20 cellular contexts compared by ENCODE assay signal in genomic region chr7:1926908-1927306, GRCh38.
DNase-seq lines count a peak whose midpoint lies in the region; ATAC-seq and TF ChIP-seq lines count a peak whose summit lies in the region.
"Had no signal": no experiment of that assay in that cellular context is flagged by ENCODE, and none has a peak within 500 bp of the region (broad histone marks: within the 10 kb centered on the region; RNA-seq: fewer than 3 reads in every experiment).

No MANE protein-coding gene starts in this region.

- H3K36me3 ChIP-seq in BLaER1 treated with 17β-estradiol and CSF1 and Interleukin-3, amounts not matched to agents 10 nM and 100 nM: peaks cover 3 to 17% (median 7%) of the 10 kb centered on the region in 11 experiments; a peak in 20 of 22 replicates
- peaks cover 7% of the 10 kb centered on the region; the same call in 1 of the 2 replicates for H3K36me3 ChIP-seq in DOHH2 (ENCODE audit: control insufficient read depth, low read length)
- H3K36me3 ChIP-seq: right lobe of liver had no signal

- H3K36me3 Mint-ChIP-seq in effector memory CD8-positive, alpha-beta T cell (ENCODE audit: insufficient read depth): peaks cover 7% of the 10 kb centered on the region

- H4K20me1 ChIP-seq in BLaER1 treated with 17β-estradiol and CSF1 and Interleukin-3, amounts not matched to agents 10 nM and 100 nM: peaks cover 53 to 80% (median 73%) of the 10 kb centered on the region in 11 experiments; a peak in 20 of 22 replicates
- no peaks in the 10 kb centered on the region for H4K20me1 ChIP-seq in DOHH2 (ENCODE audit: control insufficient read depth, insufficient read depth, low read depth, low read length)

- peak overlapping the region in 3 of 11 experiments; percentile 1 to 72 (median 58); a peak in 5 of 22 replicates for H3K9ac ChIP-seq in BLaER1 treated with 17β-estradiol and CSF1 and Interleukin-3, amounts not matched to agents 10 nM and 100 nM
- H3K9ac ChIP-seq: SK-N-SH had no signal

- H3K4me2 ChIP-seq in BLaER1 treated with 17β-estradiol and CSF1 and Interleukin-3, amounts not matched to agents 10 nM and 100 nM: peak overlapping the region; percentile 40 to 99 (median 98); a peak in 21 of 22 replicates
- peak overlapping the region; percentile 55 for H3K4me2 ChIP-seq in DOHH2 (ENCODE audit: low read length)
- H3K4me2 ChIP-seq: SK-N-SH had no signal

- TF ChIP-seq CTCF in DOHH2 (IDR thresholded peaks at IDR 0.05; ENCODE audit: low read depth, low read length, poor library complexity, severe bottlenecking): no peak

- H3K4me1 Mint-ChIP-seq in effector memory CD8-positive, alpha-beta T cell (ENCODE audit: low read depth in 2 of 2): peaks cover 50 to 59% of the 10 kb centered on the region in 2 donors

- H3K27ac ChIP-seq in BLaER1 treated with 17β-estradiol and CSF1 and Interleukin-3, amounts not matched to agents 10 nM and 100 nM: peak overlapping the region in 2 of 11 experiments; percentile 86; a peak in 3 of 22 replicates
- peak overlapping the region; percentile 75 for H3K27ac ChIP-seq in DOHH2 (ENCODE audit: low read depth, low read length)
- H3K27ac ChIP-seq: heart right ventricle, right lobe of liver, testis had no signal

- intact Hi-C loops in posterior cingulate gyrus (cut with DNase I): no loop called here

- peak overlapping the region; percentile 10 to 72 for H3K27ac Mint-ChIP-seq in effector memory CD8-positive, alpha-beta T cell

- H3K79me2 ChIP-seq in DOHH2 (ENCODE audit: control insufficient read depth, low read length): peaks cover 16% of the 10 kb centered on the region

- no peaks in the 10 kb centered on the region for H3K9me3 Mint-ChIP-seq in effector memory CD8-positive, alpha-beta T cell
- H3K9me3 Mint-ChIP-seq: immature natural killer cell had no signal

- H3F3A ChIP-seq in DOHH2 (ENCODE audit: control insufficient read depth, insufficient read depth): peaks cover 14% of the 10 kb centered on the region

- DNase-seq in SHP77 (lab: John Stamatoyannopoulos, UW) (peak; percentile 36 to 41), NCI-H1694 treated with DMSO at 0.1 percent for 48 hours (lab: John Stamatoyannopoulos, UW) (no peak), posterior cingulate gyrus (no peak), T-helper 1 cell (no peak)
- no peak for DNase-seq in effector memory CD8-positive, alpha-beta T cell
- DNase-seq: activated naive CD4-positive, alpha-beta T cell treated with Interleukin-2 at 50 U/mL for 16 hours; activated T-cell treated with anti-CD3 and anti-CD28 coated beads for 4 hours; heart right ventricle; immature natural killer cell; left ventricle myocardium superior; NCI-H1436 treated with DMSO at 0.1 percent for 48 hours; NCI-H2171 treated with DMSO at 0.1 percent for 48 hours; right lobe of liver; SK-N-SH; stimulated activated CD4-positive, alpha-beta T cell treated with anti-CD3 and anti-CD28 coated beads, Interleukin-15, amount 100 ng/mL, for 24 hours; testis had no signal

- H3K27me3 Mint-ChIP-seq in effector memory CD8-positive, alpha-beta T cell: no peaks in the 10 kb centered on the region

- peaks cover 0 to 51% (median 5%) of the 10 kb centered on the region in 11 experiments; a peak in 10 of 22 replicates for H3K27me3 ChIP-seq in BLaER1 treated with 17β-estradiol and CSF1 and Interleukin-3, amounts not matched to agents 10 nM and 100 nM
- H3K27me3 ChIP-seq in DOHH2 (ENCODE audit: control insufficient read depth, low read length): no peaks in the 10 kb centered on the region
- H3K27me3 ChIP-seq: heart right ventricle, right lobe of liver, testis had no signal

- H3K9me3 ChIP-seq in BLaER1 treated with 17β-estradiol and CSF1 and Interleukin-3, amounts not matched to agents 10 nM and 100 nM (replicated peaks in 1 of 11): no peaks in the 10 kb centered on the region
- peaks cover 8% of the 10 kb centered on the region; the same call in 1 of the 2 replicates for H3K9me3 ChIP-seq in DOHH2 (ENCODE audit: control insufficient read depth, insufficient read depth, low read length)
- H3K9me3 ChIP-seq: heart right ventricle, right lobe of liver, SK-N-SH, testis had no signal

- no peak overlapping the region for H3K4me3 ChIP-seq in BLaER1 treated with 17β-estradiol and CSF1 and Interleukin-3, amounts not matched to agents 10 nM and 100 nM
- H3K4me3 ChIP-seq in DOHH2 (ENCODE audit: low read length): peak overlapping the region; percentile 32
- H3K4me3 ChIP-seq: heart right ventricle, right lobe of liver, testis had no signal

- peaks cover 66 to 75% (median 74%) of the 10 kb centered on the region in 10 experiments for H3K4me1 ChIP-seq in BLaER1 treated with 17β-estradiol and CSF1 and Interleukin-3, amounts not matched to agents 10 nM and 100 nM
- peaks cover 46% of the 10 kb centered on the region for H3K4me1 ChIP-seq in DOHH2 (ENCODE audit: control insufficient read depth, low read length)
- H3K4me1 ChIP-seq: testis had no signal

- H3K9me2 ChIP-seq in DOHH2 (replicated peaks; ENCODE audit: control insufficient read depth, low read length): no peaks in the 10 kb centered on the region
- H3K9me2 ChIP-seq: SK-N-SH had no signal

- peak; percentile 37 for ATAC-seq in effector memory CD8-positive, alpha-beta T cell (replicated peaks)
- no peak for ATAC-seq in HG03135 (IDR thresholded peaks at IDR 0.05; ENCODE audit: unreplicated experiment)
- ATAC-seq: heart right ventricle, HepG2, left ventricle myocardium superior, right lobe of liver had no signal

- peak overlapping the region; percentile 58 to 60 for H3K4me3 Mint-ChIP-seq in effector memory CD8-positive, alpha-beta T cell

Comparison
In these comparisons a context has a peak if more than half of its experiments do, and no peak if none do; other contexts are left out.
1. DNase-seq: peak in SHP77 (2 of 2); none in effector memory CD8-positive, alpha-beta T cell (0 of 3), NCI-H1694 treated with DMSO at 0.1 percent for 48 hours (single experiment), posterior cingulate gyrus (0 of 10) and T-helper 1 cell (0 of 5).